ENCODE assay signal across 23 cellular contexts in the genomic region with DNA sequence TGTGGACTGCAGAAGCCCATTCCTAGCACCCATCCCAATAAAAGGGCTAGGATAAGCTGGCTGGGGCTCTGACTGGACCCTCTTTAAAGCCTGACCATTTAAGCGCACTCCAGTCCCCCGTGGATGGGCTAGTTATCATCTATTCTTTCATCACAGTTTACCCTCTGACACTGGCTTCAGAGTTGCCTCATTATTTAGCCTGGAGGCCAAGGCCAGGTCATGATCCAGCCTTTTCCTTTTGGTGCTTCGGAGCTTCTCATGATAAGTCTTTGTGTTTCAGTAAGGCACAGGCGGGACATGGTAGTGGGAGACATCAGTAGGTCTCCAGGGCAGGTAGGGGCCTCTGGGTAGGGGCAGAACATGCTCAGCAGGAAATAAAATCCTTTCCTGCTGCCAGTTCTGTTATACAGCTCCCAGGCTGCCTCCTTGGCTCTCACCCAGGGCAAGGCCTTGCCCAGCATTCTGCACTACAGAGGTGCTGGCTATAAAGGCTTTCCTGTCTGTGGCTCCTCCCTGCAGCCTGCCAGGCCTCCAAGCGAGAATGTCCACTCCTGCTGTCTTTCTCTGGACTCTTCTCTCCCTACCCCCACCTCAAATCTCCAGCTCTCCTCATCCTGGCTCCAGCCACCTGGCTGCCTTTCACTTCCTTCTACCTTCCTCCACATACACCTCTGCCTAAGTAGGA.
A peak's percentile ranks its signal among the peaks of the same experiment; 100 is the strongest.
DNase-seq lines count a peak whose midpoint lies in the region; TF ChIP-seq lines count a peak whose summit lies in the region.
"Had no signal": no experiment of that assay in that cellular context is flagged by ENCODE, and none has a peak within 500 bp of the region (broad histone marks: within the 10 kb centered on the region; RNA-seq: fewer than 3 reads in every experiment).

No MANE protein-coding gene starts in this region.

- H3K9me3 Mint-ChIP-seq in osteocyte (ENCODE audit: unreplicated experiment) (no peaks in the 10 kb centered on the region), glutamatergic neuron (ENCODE audit: unreplicated experiment) (peaks cover 3% of the 10 kb centered on the region)
- H3K9me3 Mint-ChIP-seq: activated naive CD4-positive, alpha-beta T cell treated with anti-CD3 and anti-CD28 coated beads, Interleukin-2, amount 50 U/mL, for 24 hours; CD4-positive, alpha-beta T cell; memory B cell; natural killer cell had no signal

- TF ChIP-seq EP300 in sigmoid colon (IDR thresholded peaks at IDR 0.05) = no peak

- H3K4me3 ChIP-seq in left ventricle myocardium inferior (no peak overlapping the region), sigmoid colon (no peak overlapping the region)
- H3K4me3 ChIP-seq: ascending aorta, esophagus muscularis mucosa, gastrocnemius medialis, HAP-1, K562 had no signal

- peaks cover 8% of the 10 kb centered on the region for H3K27me3 Mint-ChIP-seq in osteocyte (ENCODE audit: unreplicated experiment)
- H3K27me3 Mint-ChIP-seq in glutamatergic neuron (ENCODE audit: unreplicated experiment) = peaks cover 3% of the 10 kb centered on the region
- H3K27me3 Mint-ChIP-seq: activated naive CD4-positive, alpha-beta T cell treated with anti-CD3 and anti-CD28 coated beads, Interleukin-2, amount 50 U/mL, for 24 hours; CD4-positive, alpha-beta T cell had no signal

- intact Hi-C loops in left ventricle myocardium inferior (cut with micrococcal nuclease) (loop anchor here (10.0 kb wide), 1 partner anchor 329 kb away; no protein-coding TSS in a partner anchor), sigmoid colon (cut with DNase I) (no loop called here)

- TF ChIP-seq POLR2A in sigmoid colon (IDR thresholded peaks at IDR 0.05) = no peak

- peaks cover 25% of the 10 kb centered on the region for H3K27me3 ChIP-seq in left ventricle myocardium inferior (ENCODE audit: low read depth)
- H3K27me3 ChIP-seq in sigmoid colon = no peaks in the 10 kb centered on the region
- H3K27me3 ChIP-seq: ascending aorta, gastrocnemius medialis had no signal

- no peaks in the 10 kb centered on the region for H3K9me3 ChIP-seq in left ventricle myocardium inferior (replicated peaks)
- H3K9me3 ChIP-seq in sigmoid colon = no peaks in the 10 kb centered on the region
- H3K9me3 ChIP-seq: ascending aorta, esophagus muscularis mucosa, gastrocnemius medialis, HAP-1 had no signal

- TF ChIP-seq CTCF in left ventricle myocardium inferior (IDR thresholded peaks at IDR 0.05; ENCODE audit: borderline replicate concordance) (no peak), osteocyte (IDR thresholded peaks at IDR 0.05) (no peak), glutamatergic neuron (IDR thresholded peaks at IDR 0.05; ENCODE audit: partially characterized antibody, unreplicated experiment) (no peak), sigmoid colon (IDR thresholded peaks at IDR 0.05) (no peak)

- H3K4me3 Mint-ChIP-seq in osteocyte (ENCODE audit: unreplicated experiment) (no peak overlapping the region), glutamatergic neuron (ENCODE audit: unreplicated experiment) (no peak overlapping the region)
- H3K4me3 Mint-ChIP-seq: activated naive CD4-positive, alpha-beta T cell treated with anti-CD3 and anti-CD28 coated beads, Interleukin-2, amount 50 U/mL, for 24 hours; CD4-positive, alpha-beta T cell; memory B cell; natural killer cell had no signal

- peak; percentile 63 for DNase-seq in NCI-H2029 (lab: John Stamatoyannopoulos, UW)
- peak; percentile 57 for DNase-seq in RPMI8226
- peak; percentile 29 for DNase-seq in left ventricle myocardium inferior
- DNase-seq in osteocyte (ENCODE audit: extremely low spot score, unreplicated experiment) = peak; percentile 65
- no peak for DNase-seq in HuH-7.5 (ENCODE audit: low spot score)
- no peak for DNase-seq in glutamatergic neuron
- no peak for DNase-seq in sigmoid colon
- DNase-seq: activated CD4-positive, alpha-beta T cell treated with anti-CD3 and anti-CD28 coated beads for 48 hours; CD4-positive, alpha-beta T cell; DMS153; effector CD4-positive, alpha-beta T cell; gastrocnemius medialis; GDM1; natural killer cell; NCI-H226; NCI-H82 had no signal

- no peaks in the 10 kb centered on the region for H3K4me1 Mint-ChIP-seq in osteocyte (ENCODE audit: unreplicated experiment)
- H3K4me1 Mint-ChIP-seq in glutamatergic neuron (ENCODE audit: low read depth, unreplicated experiment) = peaks cover 4% of the 10 kb centered on the region
- H3K4me1 Mint-ChIP-seq: activated naive CD4-positive, alpha-beta T cell treated with anti-CD3 and anti-CD28 coated beads, Interleukin-2, amount 50 U/mL, for 24 hours; memory B cell; natural killer cell had no signal

- H3K36me3 Mint-ChIP-seq in osteocyte (ENCODE audit: unreplicated experiment) (no peaks in the 10 kb centered on the region), glutamatergic neuron (ENCODE audit: unreplicated experiment) (peaks cover 6% of the 10 kb centered on the region)
- H3K36me3 Mint-ChIP-seq: activated naive CD4-positive, alpha-beta T cell treated with anti-CD3 and anti-CD28 coated beads, Interleukin-2, amount 50 U/mL, for 24 hours; memory B cell; natural killer cell had no signal

- H3K27ac Mint-ChIP-seq in osteocyte (ENCODE audit: unreplicated experiment) (no peak overlapping the region), glutamatergic neuron (ENCODE audit: unreplicated experiment) (no peak overlapping the region)
- H3K27ac Mint-ChIP-seq: activated naive CD4-positive, alpha-beta T cell treated with anti-CD3 and anti-CD28 coated beads, Interleukin-2, amount 50 U/mL, for 24 hours; CD4-positive, alpha-beta T cell; memory B cell; natural killer cell had no signal

- H3K36me3 ChIP-seq in left ventricle myocardium inferior = no peaks in the 10 kb centered on the region
- H3K36me3 ChIP-seq in sigmoid colon = no peaks in the 10 kb centered on the region
- H3K36me3 ChIP-seq: ascending aorta, esophagus muscularis mucosa, gastrocnemius medialis, HAP-1 had no signal

- H3K4me1 ChIP-seq in left ventricle myocardium inferior (peaks cover 5% of the 10 kb centered on the region), sigmoid colon (no peaks in the 10 kb centered on the region)
- H3K4me1 ChIP-seq: ascending aorta, esophagus muscularis mucosa, gastrocnemius medialis, HAP-1, parathyroid adenoma had no signal

- H3K27ac ChIP-seq in left ventricle myocardium inferior (replicated peaks) = no peak overlapping the region
- H3K27ac ChIP-seq in sigmoid colon = no peak overlapping the region
- H3K27ac ChIP-seq: ascending aorta, esophagus muscularis mucosa, gastrocnemius medialis, parathyroid adenoma had no signal

- 38 to 69% methylated on average over 5 of the region's 5 CpGs for WGBS in sigmoid colon, 2 donors

Comparison
In these comparisons a context has a peak if more than half of its experiments do, and no peak if none do; other contexts are left out.
1. DNase-seq: peak in NCI-H2029 (single experiment), RPMI8226 (single experiment), left ventricle myocardium inferior (single experiment) and osteocyte (single experiment); none in HuH-7.5 (single experiment), glutamatergic neuron (single experiment) and sigmoid colon (single experiment).